Comparison of ENCODE assay signal across 11 cellular contexts in the genomic region with DNA sequence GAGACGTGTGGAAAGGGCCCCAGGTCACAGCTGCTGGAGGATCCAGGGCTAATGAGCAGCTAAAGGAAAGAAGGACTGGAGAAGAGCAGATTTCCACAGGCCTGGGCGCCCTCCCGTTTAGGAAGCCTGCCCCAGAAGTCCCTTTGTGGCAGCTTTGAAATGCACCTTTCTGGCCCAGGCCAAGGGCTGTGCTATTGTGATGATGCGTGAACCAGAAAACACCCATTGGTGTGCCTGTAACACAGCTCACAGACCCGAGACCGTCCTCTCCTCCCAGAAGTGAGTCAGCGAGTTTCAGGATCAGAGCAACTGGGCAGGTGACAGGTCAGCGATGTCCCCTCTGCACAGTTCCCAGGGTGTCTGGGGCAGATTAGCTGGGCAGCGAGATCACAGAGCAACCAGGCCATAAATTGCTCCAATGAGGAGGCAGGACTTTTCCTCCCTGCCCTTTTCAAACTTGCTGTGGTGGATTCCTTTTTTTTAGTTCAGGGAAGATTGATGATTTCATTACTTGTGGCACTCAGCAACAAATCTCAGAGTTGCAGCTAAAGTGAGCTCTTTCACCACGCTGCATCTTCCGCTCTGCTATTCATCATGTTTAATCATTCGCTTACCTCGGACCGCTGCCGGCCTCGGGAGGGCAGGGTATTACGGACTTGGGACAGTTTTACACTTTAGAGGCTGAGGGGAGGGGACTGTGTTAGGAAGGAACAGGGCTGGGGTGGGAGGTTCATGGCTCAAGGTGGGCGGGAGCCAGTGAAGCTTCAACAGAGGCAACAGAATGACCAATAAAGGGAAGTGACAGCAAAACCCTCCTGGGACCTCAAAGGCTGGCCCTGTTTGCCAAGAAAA.
DNase-seq lines count a peak whose midpoint lies in the region; TF ChIP-seq lines count a peak whose summit lies in the region.
"Had no signal": no experiment of that assay in that cellular context is flagged by ENCODE, and none has a peak within 500 bp of the region (broad histone marks: within the 10 kb centered on the region; RNA-seq: fewer than 3 reads in every experiment).

No MANE protein-coding gene starts in this region.

- H3K27ac Mint-ChIP-seq in neural crest cell (ENCODE audit: unreplicated experiment), result peak overlapping the region; percentile 89
- H3K27ac Mint-ChIP-seq: activated CD8-positive, alpha-beta T cell treated with anti-CD3 and anti-CD28 coated beads for 36 hours had no signal

- H3K4me1 Mint-ChIP-seq in neural crest cell, result peaks cover 16% of the 10 kb centered on the region

- DNase-seq in AG20443 (ENCODE audit: low spot score) (peak; percentile 50), HK-2 (ENCODE audit: unreplicated experiment) (peak; percentile 22), epithelial cell of prostate (ENCODE audit: low read depth, low spot score) (peak; percentile 73), neural crest cell (ENCODE audit: low read depth, low spot score) (no peak), NCI-H226 (no peak), ureter (ENCODE audit: low spot score) (no peak), NCI-H524 (lab: John Stamatoyannopoulos, UW) (no peak)
- no peak for DNase-seq in activated CD8-positive, alpha-beta memory T cell treated with anti-CD3 and anti-CD28 coated beads, Interleukin-2, amount 50 U/mL, for 4 hours
- DNase-seq: activated CD8-positive, alpha-beta T cell treated with anti-CD3 and anti-CD28 coated beads for 36 hours had no signal

- peak overlapping the region; percentile 70 for H3K27ac ChIP-seq in epithelial cell of prostate
- H3K27ac ChIP-seq: cardiac muscle cell, tibial nerve had no signal

- no peaks in the 10 kb centered on the region for H3K27me3 Mint-ChIP-seq in neural crest cell (ENCODE audit: low read depth)

- peaks cover 7% of the 10 kb centered on the region for H3K9me3 Mint-ChIP-seq in neural crest cell
- H3K9me3 Mint-ChIP-seq: activated CD8-positive, alpha-beta T cell treated with anti-CD3 and anti-CD28 coated beads for 36 hours had no signal

- no peaks in the 10 kb centered on the region for H3K36me3 Mint-ChIP-seq in neural crest cell (ENCODE audit: low read depth)

- H3K4me3 Mint-ChIP-seq in neural crest cell, result peak overlapping the region; percentile 27
- H3K4me3 Mint-ChIP-seq: activated CD8-positive, alpha-beta T cell treated with anti-CD3 and anti-CD28 coated beads for 36 hours had no signal

- no peak for TF ChIP-seq CTCF in neural crest cell (conservative IDR thresholded peaks at IDR 0.05)

Comparison
In these comparisons a context has a peak if more than half of its experiments do, and no peak if none do; other contexts are left out.
1. DNase-seq: peak in AG20443 (single experiment), HK-2 (single experiment) and epithelial cell of prostate (single experiment); none in neural crest cell (single experiment), NCI-H226 (single experiment), ureter (single experiment), activated CD8-positive, alpha-beta memory T cell treated with anti-CD3 and anti-CD28 coated beads, Interleukin-2, amount 50 U/mL, for 4 hours (single experiment) and NCI-H524 (0 of 2).